Comparison of ENCODE assay signal across 8 cellular contexts in genomic region chr2:219596954-219597551, GRCh38. TPM values are rescaled to one million over a fixed set of nuclear protein-coding genes. Genes with fewer than 3 reads are reported as not detected.
DNase-seq lines count a peak whose midpoint lies in the region; ATAC-seq and TF ChIP-seq lines count a peak whose summit lies in the region.

No MANE protein-coding gene starts in this region.

- H3K36me3 ChIP-seq in BLaER1 (peaks cover 14% of the 10 kb centered on the region), kidney epithelial cell (ENCODE audit: control insufficient read depth, insufficient read depth, low read length) (no peaks in the 10 kb centered on the region)

- TF ChIP-seq CTCF in astrocyte of the cerebellum (IDR thresholded peaks at IDR 0.05; ENCODE audit: low read depth, low read length, missing control alignments) (no peak), kidney epithelial cell (IDR thresholded peaks at IDR 0.05; ENCODE audit: insufficient read depth, low read length, poor library complexity, severe bottlenecking) (no peak)

- H3K27me3 ChIP-seq in BLaER1 (no peaks in the 10 kb centered on the region), kidney epithelial cell (ENCODE audit: control insufficient read depth, insufficient read depth, low read length) (no peaks in the 10 kb centered on the region)

- H4K20me1 ChIP-seq in BLaER1: no peaks in the 10 kb centered on the region

- peaks cover 25% of the 10 kb centered on the region for H3K4me1 ChIP-seq in BLaER1

- in situ Hi-C loops in astrocyte of the cerebellum (cut with HindIII; ENCODE audit: low sequenced_read_pairs): no loop called here

- ATAC-seq in GM19438 (IDR thresholded peaks at IDR 0.05; ENCODE audit: low read depth, unreplicated experiment) (peak; percentile 8), HG02610 (IDR thresholded peaks at IDR 0.05; ENCODE audit: unreplicated experiment) (no peak)

- H3K27ac ChIP-seq in BLaER1 (peak overlapping the region; percentile 86), substantia nigra (ENCODE audit: low read depth, low read length, poor library complexity, severe bottlenecking) (peak overlapping the region; percentile 90)

- H3K9ac ChIP-seq in BLaER1: peak overlapping the region; percentile 79

- peak overlapping the region; percentile 96 for H3K4me2 ChIP-seq in BLaER1

- H3K4me3 ChIP-seq in BLaER1 (peak overlapping the region; percentile 79), astrocyte of the cerebellum (ENCODE audit: low read depth, low read length) (peak overlapping the region; percentile 68), kidney epithelial cell (ENCODE audit: low read depth, low read length) (peak overlapping the region; percentile 68)
- H3K4me3 ChIP-seq in Jurkat, Clone E6-1 (ENCODE audit: low read length): peak overlapping the region; percentile 87

- no peaks in the 10 kb centered on the region for H3K9me3 ChIP-seq in BLaER1

- DNase-seq in Jurkat, Clone E6-1 (ENCODE audit: low read depth, low spot score): no peak
- no peak for DNase-seq in astrocyte of the cerebellum (ENCODE audit: low read depth)
- no peak for DNase-seq in kidney epithelial cell (ENCODE audit: low read depth)
- peak in 1 of 49 donors; percentile 10 for DNase-seq in substantia nigra (lab: John Stamatoyannopoulos, UW)
- no peak for DNase-seq in central memory CD4-positive, alpha-beta T cell

RNA-seq across cellular contexts. Expression of gene STK11IP, which starts 0.6 kb away (rescaled TPM):
- polyA plus RNA-seq in Jurkat, Clone E6-1 (2012; ENCODE audit: insufficient read depth, insufficient read length): 36.1 TPM
- 22.2 and 33.8 TPM in 2 replicates for total RNA-seq in kidney epithelial cell

RNA-seq across cellular contexts. Expression of gene INHA, which starts 24.9 kb away (rescaled TPM):
- polyA plus RNA-seq in Jurkat, Clone E6-1 (2012; ENCODE audit: insufficient read depth, insufficient read length): not detected
- not detected in 2 replicates for total RNA-seq in kidney epithelial cell

RNA-seq across cellular contexts. Expression of gene OBSL1, which starts 25.7 kb away (rescaled TPM):
- polyA plus RNA-seq in Jurkat, Clone E6-1 (2012; ENCODE audit: insufficient read depth, insufficient read length): not detected
- total RNA-seq in kidney epithelial cell: 39.8 and 41.0 TPM in 2 replicates

RNA-seq across cellular contexts. Expression of gene SLC4A3, which starts 30.4 kb away (rescaled TPM):
- 0.88 TPM for polyA plus RNA-seq in Jurkat, Clone E6-1 (2012; ENCODE audit: insufficient read depth, insufficient read length)
- 11.6 TPM in 2 replicates for total RNA-seq in kidney epithelial cell

RNA-seq across cellular contexts. Expression of gene TMEM198, which starts 53.2 kb away (rescaled TPM):
- polyA plus RNA-seq in Jurkat, Clone E6-1 (2012; ENCODE audit: insufficient read depth, insufficient read length): 0.65 TPM
- 7.1 and 7.6 TPM in 2 replicates for total RNA-seq in kidney epithelial cell
